22 cellular contexts compared by ENCODE assay signal in the genomic region with DNA sequence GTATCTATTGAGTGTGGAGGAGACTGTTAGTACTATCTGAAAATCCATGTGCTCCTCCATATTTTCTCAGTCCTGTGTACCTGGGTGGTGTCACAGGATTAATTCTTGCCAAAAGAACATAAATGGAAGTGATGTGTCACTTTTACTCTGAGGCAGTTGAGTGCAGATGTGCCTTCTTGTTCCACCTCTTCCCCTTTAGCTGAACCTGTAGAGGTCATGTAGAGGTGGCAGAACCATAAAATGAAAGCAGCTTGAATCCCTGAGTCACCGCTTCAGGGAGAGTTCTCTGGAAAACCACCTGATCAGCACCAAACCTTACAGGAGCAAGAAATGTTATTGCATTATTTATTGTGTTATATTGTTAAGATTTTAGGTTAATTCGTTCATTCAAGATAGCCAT. TPM values are rescaled to one million over a fixed set of nuclear protein-coding genes. Genes with fewer than 3 reads are reported as not detected.
DNase-seq lines count a peak whose midpoint lies in the region; ATAC-seq, FAIRE-seq and TF ChIP-seq lines count a peak whose summit lies in the region.
"Had no signal": no experiment of that assay in that cellular context is flagged by ENCODE, and none has a peak within 500 bp of the region (broad histone marks: within the 10 kb centered on the region; RNA-seq: fewer than 3 reads in every experiment).

No MANE protein-coding gene starts in this region.

- H3K27ac ChIP-seq in esophagus squamous epithelium (peak overlapping the region in 3 of 4 donors; percentile 2 to 67 (median 48)), transverse colon (peak overlapping the region; percentile 53 to 76 (median 68))
- H3K27ac ChIP-seq: body of pancreas, neutrophil, right lobe of liver, testis had no signal

- no peak for TF ChIP-seq EP300 in transverse colon (IDR thresholded peaks at IDR 0.05; ENCODE audit: low read depth)

- ATAC-seq in GM21515 (IDR thresholded peaks at IDR 0.05; ENCODE audit: unreplicated experiment) = no peak
- ATAC-seq: body of pancreas; effector memory CD8-positive, alpha-beta T cell; WTC11 had no signal

- in situ Hi-C loops in transverse colon (cut with MboI; ENCODE audit: low pct_ligation_motif_present in 1 of 4, low pct_unique_long_range_greater_than_20kb in 1 of 4, low sequenced_read_pairs in 3 of 4) = no loop called here

- H3K27me3 ChIP-seq in esophagus squamous epithelium (no peaks in the 10 kb centered on the region), transverse colon (no peaks in the 10 kb centered on the region)
- H3K27me3 ChIP-seq: body of pancreas, right lobe of liver, testis had no signal

- H3K4me1 ChIP-seq in esophagus squamous epithelium = peaks cover 0 to 15% (median 0%) of the 10 kb centered on the region in 3 donors
- peaks cover 0 to 17% (median 10%) of the 10 kb centered on the region in 4 donors for H3K4me1 ChIP-seq in transverse colon
- H3K4me1 ChIP-seq: testis had no signal

- H3K9me3 ChIP-seq in esophagus squamous epithelium (no peaks in the 10 kb centered on the region), transverse colon (no peaks in the 10 kb centered on the region)
- H3K9me3 ChIP-seq: body of pancreas, neutrophil, right lobe of liver, testis had no signal

- TF ChIP-seq CTCF in esophagus squamous epithelium (IDR thresholded peaks at IDR 0.05) = no peak
- TF ChIP-seq CTCF in transverse colon (IDR thresholded peaks at IDR 0.05) = no peak

- FAIRE-seq in RCC 7860 (lab: Jason Lieb, UNC) (no peak), GM19239 (lab: Jason Lieb, UNC) (no peak)

- TF ChIP-seq POLR2A in esophagus squamous epithelium (IDR thresholded peaks at IDR 0.05) = no peak
- no peak for TF ChIP-seq POLR2A in transverse colon (IDR thresholded peaks at IDR 0.05)

- DNase-seq in SKM-1 treated with dmso at 0.1 percent for 144 hours (lab: John Stamatoyannopoulos, UW; ENCODE audit: unreplicated experiment) = peak; percentile 8
- no peak for DNase-seq in SKM-1 (lab: John Stamatoyannopoulos, UW; ENCODE audit: unreplicated experiment)
- DNase-seq in RCC 7860 (ENCODE audit: low spot score) = peak; percentile 21
- DNase-seq in esophagus squamous epithelium (lab: John Stamatoyannopoulos, UW) = no peak
- DNase-seq in transverse colon = peak; percentile 21
- no peak for DNase-seq in 8988T
- no peak for DNase-seq in GM19239 (ENCODE audit: insufficient read length, low spot score)
- DNase-seq: activated gamma-delta T cell; body of pancreas; COR-L47; effector memory CD8-positive, alpha-beta T cell; foreskin melanocyte; mesenchymal stem cell; NCI-H1105; NCI-H446; right lobe of liver; stimulated activated CD8-positive, alpha-beta memory T cell treated with anti-CD3 and anti-CD28 coated beads, Interleukin-4, amount 100 ng/mL, for 48 hours; T-helper 1 cell; testis had no signal

- H3K36me3 ChIP-seq in esophagus squamous epithelium (no peaks in the 10 kb centered on the region), transverse colon (no peaks in the 10 kb centered on the region)
- H3K36me3 ChIP-seq: neutrophil, right lobe of liver had no signal

- intact Hi-C loops in esophagus squamous epithelium (cut with DNase I) (no loop called here), transverse colon (cut with DNase I; ENCODE audit: low total_unique reads) (no loop called here)

- H3K4me3 ChIP-seq in esophagus squamous epithelium (no peak overlapping the region), transverse colon (no peak overlapping the region)
- H3K4me3 ChIP-seq: body of pancreas, right lobe of liver, testis had no signal

- WGBS in esophagus squamous epithelium, 2 donors = 54 to 68% methylated on average over 2 of the region's 2 CpGs
- 66 to 67% methylated on average over 2 of the region's 2 CpGs for WGBS in transverse colon (ENCODE audit: low coverage in 1 of 2), 2 donors

RNA-seq across cellular contexts. Expression of gene SLC25A3, which starts 14.7 kb away (rescaled TPM):
- total RNA-seq in esophagus squamous epithelium (100 to 1,000 TPM; 459 to 581 (median 540) TPM), transverse colon (100 to 1,000 TPM; 224 to 690 (median 542) TPM)

Comparison
In these comparisons a context has a peak if more than half of its experiments do, and no peak if none do; other contexts are left out.
1. DNase-seq: peak in SKM-1 treated with dmso at 0.1 percent for 144 hours (single experiment), RCC 7860 (single experiment) and transverse colon (single experiment); none in SKM-1 (single experiment), esophagus squamous epithelium (single experiment), 8988T (single experiment) and GM19239 (single experiment).